1 cellular context compared by ENCODE assay signal in the genomic region with DNA sequence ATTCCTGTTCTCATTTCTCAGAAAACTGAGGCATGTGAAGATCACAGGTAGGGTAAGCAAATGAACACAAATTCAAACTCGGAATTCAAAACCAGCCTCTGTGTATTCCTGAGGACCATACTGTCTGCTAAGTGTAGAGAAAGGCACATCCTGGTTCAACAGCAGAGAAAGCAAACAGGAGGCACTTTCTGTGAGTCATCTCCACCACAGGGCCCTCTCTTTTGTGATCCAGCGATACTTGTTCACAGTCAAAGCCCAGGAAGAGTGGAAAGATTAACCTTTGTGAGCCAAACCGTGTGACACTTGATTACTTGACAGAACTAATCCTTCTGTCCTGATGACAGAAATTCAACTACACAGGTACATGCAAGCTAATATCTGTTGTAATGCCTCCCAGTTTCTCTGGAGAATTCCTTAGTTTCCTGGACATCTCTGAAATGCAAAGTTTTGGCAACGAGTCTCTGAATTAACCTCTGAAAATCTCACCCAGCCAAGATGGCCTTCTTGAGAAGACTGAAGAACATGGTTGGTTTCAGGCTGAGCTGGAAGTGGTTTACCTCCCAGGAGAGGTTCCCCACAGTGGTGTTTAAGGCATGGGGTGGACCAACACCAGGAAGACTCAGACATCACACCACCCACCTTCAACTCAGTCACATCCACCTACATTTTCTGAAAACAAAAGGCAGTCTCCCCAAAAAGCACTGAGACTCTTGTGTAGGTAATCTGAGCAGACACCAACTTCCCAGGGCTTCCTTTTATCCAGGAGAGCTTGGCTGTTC.
TF ChIP-seq lines count a peak whose summit lies in the region.

No MANE protein-coding gene starts in this region.

TF ChIP-seq in WTC11, 78 proteins besides CTCF, POLR2A, EP300 and RAD21:
- TF ChIP-seq, protein P1, sequence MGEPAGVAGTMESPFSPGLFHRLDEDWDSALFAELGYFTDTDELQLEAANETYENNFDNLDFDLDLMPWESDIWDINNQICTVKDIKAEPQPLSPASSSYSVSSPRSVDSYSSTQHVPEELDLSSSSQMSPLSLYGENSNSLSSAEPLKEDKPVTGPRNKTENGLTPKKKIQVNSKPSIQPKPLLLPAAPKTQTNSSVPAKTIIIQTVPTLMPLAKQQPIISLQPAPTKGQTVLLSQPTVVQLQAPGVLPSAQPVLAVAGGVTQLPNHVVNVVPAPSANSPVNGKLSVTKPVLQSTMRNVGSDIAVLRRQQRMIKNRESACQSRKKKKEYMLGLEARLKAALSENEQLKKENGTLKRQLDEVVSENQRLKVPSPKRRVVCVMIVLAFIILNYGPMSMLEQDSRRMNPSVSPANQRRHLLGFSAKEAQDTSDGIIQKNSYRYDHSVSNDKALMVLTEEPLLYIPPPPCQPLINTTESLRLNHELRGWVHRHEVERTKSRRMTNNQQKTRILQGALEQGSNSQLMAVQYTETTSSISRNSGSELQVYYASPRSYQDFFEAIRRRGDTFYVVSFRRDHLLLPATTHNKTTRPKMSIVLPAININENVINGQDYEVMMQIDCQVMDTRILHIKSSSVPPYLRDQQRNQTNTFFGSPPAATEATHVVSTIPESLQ (CRISPR knock-in tag; IDR thresholded peaks at IDR 0.05): no peak
- TF ChIP-seq, protein P2, sequence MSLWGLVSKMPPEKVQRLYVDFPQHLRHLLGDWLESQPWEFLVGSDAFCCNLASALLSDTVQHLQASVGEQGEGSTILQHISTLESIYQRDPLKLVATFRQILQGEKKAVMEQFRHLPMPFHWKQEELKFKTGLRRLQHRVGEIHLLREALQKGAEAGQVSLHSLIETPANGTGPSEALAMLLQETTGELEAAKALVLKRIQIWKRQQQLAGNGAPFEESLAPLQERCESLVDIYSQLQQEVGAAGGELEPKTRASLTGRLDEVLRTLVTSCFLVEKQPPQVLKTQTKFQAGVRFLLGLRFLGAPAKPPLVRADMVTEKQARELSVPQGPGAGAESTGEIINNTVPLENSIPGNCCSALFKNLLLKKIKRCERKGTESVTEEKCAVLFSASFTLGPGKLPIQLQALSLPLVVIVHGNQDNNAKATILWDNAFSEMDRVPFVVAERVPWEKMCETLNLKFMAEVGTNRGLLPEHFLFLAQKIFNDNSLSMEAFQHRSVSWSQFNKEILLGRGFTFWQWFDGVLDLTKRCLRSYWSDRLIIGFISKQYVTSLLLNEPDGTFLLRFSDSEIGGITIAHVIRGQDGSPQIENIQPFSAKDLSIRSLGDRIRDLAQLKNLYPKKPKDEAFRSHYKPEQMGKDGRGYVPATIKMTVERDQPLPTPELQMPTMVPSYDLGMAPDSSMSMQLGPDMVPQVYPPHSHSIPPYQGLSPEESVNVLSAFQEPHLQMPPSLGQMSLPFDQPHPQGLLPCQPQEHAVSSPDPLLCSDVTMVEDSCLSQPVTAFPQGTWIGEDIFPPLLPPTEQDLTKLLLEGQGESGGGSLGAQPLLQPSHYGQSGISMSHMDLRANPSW (CRISPR knock-in tag; conservative IDR thresholded peaks at IDR 0.05; ENCODE audit: low read depth): no peak
- TF ChIP-seq, protein P3, sequence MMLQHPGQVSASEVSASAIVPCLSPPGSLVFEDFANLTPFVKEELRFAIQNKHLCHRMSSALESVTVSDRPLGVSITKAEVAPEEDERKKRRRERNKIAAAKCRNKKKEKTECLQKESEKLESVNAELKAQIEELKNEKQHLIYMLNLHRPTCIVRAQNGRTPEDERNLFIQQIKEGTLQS (CRISPR knock-in tag; conservative IDR thresholded peaks at IDR 0.05): no peak
- TF ChIP-seq, protein P4, sequence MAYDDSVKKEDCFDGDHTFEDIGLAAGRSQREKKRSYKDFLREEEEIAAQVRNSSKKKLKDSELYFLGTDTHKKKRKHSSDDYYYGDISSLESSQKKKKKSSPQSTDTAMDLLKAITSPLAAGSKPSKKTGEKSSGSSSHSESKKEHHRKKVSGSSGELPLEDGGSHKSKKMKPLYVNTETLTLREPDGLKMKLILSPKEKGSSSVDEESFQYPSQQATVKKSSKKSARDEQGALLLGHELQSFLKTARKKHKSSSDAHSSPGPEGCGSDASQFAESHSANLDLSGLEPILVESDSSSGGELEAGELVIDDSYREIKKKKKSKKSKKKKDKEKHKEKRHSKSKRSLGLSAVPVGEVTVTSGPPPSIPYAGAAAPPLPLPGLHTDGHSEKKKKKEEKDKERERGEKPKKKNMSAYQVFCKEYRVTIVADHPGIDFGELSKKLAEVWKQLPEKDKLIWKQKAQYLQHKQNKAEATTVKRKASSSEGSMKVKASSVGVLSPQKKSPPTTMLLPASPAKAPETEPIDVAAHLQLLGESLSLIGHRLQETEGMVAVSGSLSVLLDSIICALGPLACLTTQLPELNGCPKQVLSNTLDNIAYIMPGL (CRISPR knock-in tag; IDR thresholded peaks at IDR 0.05): no peak
- TF ChIP-seq ELF4 (CRISPR knock-in tag; IDR thresholded peaks at IDR 0.05; ENCODE audit: low read depth): no peak
TF ChIP-seq in WTC11: peak in this region for 0.
